Comparison of ENCODE assay signal across 1 cellular context in the genomic region with DNA sequence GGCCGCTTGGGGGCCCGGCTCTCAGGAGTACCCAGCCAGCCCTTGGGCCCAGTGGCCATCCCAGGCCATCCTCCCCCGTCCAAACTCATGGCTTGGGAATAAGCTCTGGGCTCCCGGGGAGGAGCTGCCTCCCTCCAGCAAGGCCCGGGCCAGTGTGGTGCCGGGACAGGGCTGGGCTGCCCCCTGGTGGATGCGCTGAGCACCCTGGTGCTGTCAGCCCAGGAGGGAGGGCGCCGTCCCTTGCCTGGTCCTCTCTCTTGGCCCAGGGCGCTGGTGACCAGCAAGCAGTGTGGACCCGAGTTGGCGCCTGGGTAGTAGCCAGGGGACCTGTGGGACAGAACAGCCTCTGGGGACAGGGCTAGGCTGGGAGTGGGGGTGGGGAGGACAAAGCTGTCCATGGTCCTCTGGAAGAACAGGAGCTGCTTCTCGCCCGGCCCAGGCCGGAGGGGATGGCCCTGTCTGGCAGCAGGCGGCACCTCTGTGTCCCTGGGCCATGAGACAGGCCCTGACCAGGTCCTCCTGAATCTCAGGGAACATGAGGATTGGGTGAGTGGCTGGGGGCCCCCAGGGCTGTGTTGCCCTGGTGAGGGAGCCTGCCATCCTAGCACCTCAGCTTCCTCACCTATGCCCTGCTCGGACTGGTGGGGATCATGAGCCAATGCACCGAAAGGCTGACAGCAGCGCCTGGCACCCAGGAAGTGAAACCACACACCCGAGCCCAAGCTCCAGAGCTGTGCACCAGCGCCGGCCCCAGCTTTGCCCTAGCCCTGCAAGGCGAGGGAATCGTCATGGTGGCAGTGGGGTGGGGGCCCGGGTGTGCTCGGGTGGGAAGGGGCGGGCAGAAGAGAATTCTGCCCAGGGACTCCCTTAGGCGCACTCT.
A peak's percentile ranks its signal among the peaks of the same experiment; 100 is the strongest.
TF ChIP-seq lines count a peak whose summit lies in the region.

No MANE protein-coding gene starts in this region.

TF ChIP-seq in HEK293, 187 proteins besides CTCF, POLR2A, EP300 and RAD21 (continued from another document):
- no peak for TF ChIP-seq HIC1 (tag by site-specific recombination; IDR thresholded peaks at IDR 0.05)
- TF ChIP-seq ZNF174 (tag by site-specific recombination; IDR thresholded peaks at IDR 0.05) = no peak
- TF ChIP-seq ZEB2 (tag by site-specific recombination; IDR thresholded peaks at IDR 0.05) = peak; percentile 52; the same call in 1 of the 2 replicates
- TF ChIP-seq SP7 (tag by site-specific recombination; IDR thresholded peaks at IDR 0.05) = 0 out of 2 replicates have a peak, but pooled peaks have one; percentile 21
- TF ChIP-seq, protein P1, sequence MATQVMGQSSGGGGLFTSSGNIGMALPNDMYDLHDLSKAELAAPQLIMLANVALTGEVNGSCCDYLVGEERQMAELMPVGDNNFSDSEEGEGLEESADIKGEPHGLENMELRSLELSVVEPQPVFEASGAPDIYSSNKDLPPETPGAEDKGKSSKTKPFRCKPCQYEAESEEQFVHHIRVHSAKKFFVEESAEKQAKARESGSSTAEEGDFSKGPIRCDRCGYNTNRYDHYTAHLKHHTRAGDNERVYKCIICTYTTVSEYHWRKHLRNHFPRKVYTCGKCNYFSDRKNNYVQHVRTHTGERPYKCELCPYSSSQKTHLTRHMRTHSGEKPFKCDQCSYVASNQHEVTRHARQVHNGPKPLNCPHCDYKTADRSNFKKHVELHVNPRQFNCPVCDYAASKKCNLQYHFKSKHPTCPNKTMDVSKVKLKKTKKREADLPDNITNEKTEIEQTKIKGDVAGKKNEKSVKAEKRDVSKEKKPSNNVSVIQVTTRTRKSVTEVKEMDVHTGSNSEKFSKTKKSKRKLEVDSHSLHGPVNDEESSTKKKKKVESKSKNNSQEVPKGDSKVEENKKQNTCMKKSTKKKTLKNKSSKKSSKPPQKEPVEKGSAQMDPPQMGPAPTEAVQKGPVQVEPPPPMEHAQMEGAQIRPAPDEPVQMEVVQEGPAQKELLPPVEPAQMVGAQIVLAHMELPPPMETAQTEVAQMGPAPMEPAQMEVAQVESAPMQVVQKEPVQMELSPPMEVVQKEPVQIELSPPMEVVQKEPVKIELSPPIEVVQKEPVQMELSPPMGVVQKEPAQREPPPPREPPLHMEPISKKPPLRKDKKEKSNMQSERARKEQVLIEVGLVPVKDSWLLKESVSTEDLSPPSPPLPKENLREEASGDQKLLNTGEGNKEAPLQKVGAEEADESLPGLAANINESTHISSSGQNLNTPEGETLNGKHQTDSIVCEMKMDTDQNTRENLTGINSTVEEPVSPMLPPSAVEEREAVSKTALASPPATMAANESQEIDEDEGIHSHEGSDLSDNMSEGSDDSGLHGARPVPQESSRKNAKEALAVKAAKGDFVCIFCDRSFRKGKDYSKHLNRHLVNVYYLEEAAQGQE (tag by site-specific recombination; IDR thresholded peaks at IDR 0.05) = peak; percentile 75
- TF ChIP-seq ZNF837 (tag by site-specific recombination; IDR thresholded peaks at IDR 0.05) = no peak
- TF ChIP-seq, protein P2, sequence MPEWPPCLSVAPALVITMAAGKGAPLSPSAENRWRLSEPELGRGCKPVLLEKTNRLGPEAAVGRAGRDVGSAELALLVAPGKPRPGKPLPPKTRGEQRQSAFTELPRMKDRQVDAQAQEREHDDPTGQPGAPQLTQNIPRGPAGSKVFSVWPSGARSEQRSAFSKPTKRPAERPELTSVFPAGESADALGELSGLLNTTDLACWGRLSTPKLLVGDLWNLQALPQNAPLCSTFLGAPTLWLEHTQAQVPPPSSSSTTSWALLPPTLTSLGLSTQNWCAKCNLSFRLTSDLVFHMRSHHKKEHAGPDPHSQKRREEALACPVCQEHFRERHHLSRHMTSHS (tag by site-specific recombination; IDR thresholded peaks at IDR 0.05) = no peak
- TF ChIP-seq ZNF133 (tag by site-specific recombination; IDR thresholded peaks at IDR 0.05) = no peak
- TF ChIP-seq, protein P3, sequence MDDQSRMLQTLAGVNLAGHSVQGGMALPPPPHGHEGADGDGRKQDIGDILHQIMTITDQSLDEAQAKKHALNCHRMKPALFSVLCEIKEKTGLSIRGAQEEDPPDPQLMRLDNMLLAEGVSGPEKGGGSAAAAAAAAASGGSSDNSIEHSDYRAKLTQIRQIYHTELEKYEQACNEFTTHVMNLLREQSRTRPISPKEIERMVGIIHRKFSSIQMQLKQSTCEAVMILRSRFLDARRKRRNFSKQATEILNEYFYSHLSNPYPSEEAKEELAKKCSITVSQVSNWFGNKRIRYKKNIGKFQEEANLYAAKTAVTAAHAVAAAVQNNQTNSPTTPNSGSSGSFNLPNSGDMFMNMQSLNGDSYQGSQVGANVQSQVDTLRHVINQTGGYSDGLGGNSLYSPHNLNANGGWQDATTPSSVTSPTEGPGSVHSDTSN (CRISPR knock-in tag; IDR thresholded peaks at IDR 0.05) = peak; percentile 22; the same call in 1 of the 2 replicates
- TF ChIP-seq ZNF621 (tag by site-specific recombination; IDR thresholded peaks at IDR 0.05) = no peak
- no peak for TF ChIP-seq GFI1B (tag by site-specific recombination; IDR thresholded peaks at IDR 0.05)
- TF ChIP-seq ZIC2 (tag by site-specific recombination; IDR thresholded peaks at IDR 0.05) = peak; percentile 48
- peak; percentile 69; the same call in 1 of the 2 replicates for TF ChIP-seq ZNF391 (tag by site-specific recombination; IDR thresholded peaks at IDR 0.05; ENCODE audit: borderline replicate concordance, low read depth)
- TF ChIP-seq GLIS2 (tag by site-specific recombination; IDR thresholded peaks at IDR 0.05) = peak; percentile 76
- TF ChIP-seq ZBTB17 (tag by site-specific recombination; IDR thresholded peaks at IDR 0.05) = peak; percentile 41; the same call in 1 of the 2 replicates
- TF ChIP-seq ZNF747 (tag by site-specific recombination; IDR thresholded peaks at IDR 0.05) = no peak
- TF ChIP-seq ZSCAN23 (tag by site-specific recombination; IDR thresholded peaks at IDR 0.05) = no peak
- no peak for TF ChIP-seq ZNF707 (tag by site-specific recombination; IDR thresholded peaks at IDR 0.05)
- TF ChIP-seq ZNF341 (tag by site-specific recombination; IDR thresholded peaks at IDR 0.05; ENCODE audit: low read depth) = 0 out of 2 replicates have a peak, but pooled peaks have one; percentile 27
- peak; percentile 59; the same call in 1 of the 2 replicates for TF ChIP-seq PATZ1 (tag by site-specific recombination; IDR thresholded peaks at IDR 0.05)
- no peak for TF ChIP-seq ZNF792 (tag by site-specific recombination; IDR thresholded peaks at IDR 0.05)
- peak; percentile 51; the same call in 1 of the 2 replicates for TF ChIP-seq ZNF501 (tag by site-specific recombination; IDR thresholded peaks at IDR 0.05)
- TF ChIP-seq ZNF670 (tag by site-specific recombination; IDR thresholded peaks at IDR 0.05; ENCODE audit: low read depth) = no peak
- peak; percentile 17 for TF ChIP-seq ZBTB26 (tag by site-specific recombination; optimal IDR thresholded peaks at IDR 0.05)
- 0 out of 2 replicates have a peak, but pooled peaks have one; percentile 18 for TF ChIP-seq ZNF335 (tag by site-specific recombination; conservative IDR thresholded peaks at IDR 0.05)
- TF ChIP-seq KLF8 (tag by site-specific recombination; IDR thresholded peaks at IDR 0.05) = peak; percentile 33; the same call in 1 of the 2 replicates
- TF ChIP-seq ZSCAN30 (tag by site-specific recombination; IDR thresholded peaks at IDR 0.05) = 0 out of 2 replicates have a peak, but pooled peaks have one; percentile 28
